In the genomic region with DNA sequence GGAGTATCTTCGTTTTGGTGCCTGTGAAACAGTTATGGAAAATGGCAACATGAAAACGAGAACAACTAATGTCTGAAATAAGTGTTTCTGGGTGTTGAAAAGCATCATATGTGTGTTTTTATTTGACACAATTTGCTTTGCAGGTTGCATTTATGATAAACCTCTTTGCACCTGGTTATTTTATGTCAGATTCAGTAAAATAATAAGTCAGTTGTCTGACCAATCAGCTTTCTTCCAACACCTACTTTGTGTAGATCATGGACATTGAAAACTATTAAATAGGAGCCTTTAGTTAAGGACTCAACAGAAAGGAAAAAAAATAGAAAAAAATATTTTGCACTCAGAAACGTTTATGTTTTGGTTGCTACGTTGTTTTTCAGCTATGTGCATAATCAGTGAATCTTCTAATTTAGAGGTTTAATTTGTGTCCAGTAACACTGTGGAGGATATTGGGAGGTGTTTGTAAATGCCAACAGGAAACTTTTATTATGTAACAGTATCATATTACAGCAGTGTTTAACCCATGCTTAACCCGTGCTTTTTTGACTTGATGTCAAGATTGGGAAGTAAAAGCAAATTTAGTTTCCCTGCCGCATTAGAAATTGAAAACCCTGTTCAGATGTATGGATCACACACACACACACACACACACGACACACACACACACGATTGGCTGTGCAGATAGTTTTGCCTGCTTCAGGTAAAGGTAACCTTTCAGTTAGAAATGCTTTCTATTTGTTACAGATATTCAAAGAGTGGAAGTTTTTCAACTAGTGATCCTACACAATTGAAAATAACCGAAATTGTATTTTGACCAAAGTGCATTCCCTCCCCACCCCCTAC, we compare ENCODE assay signal across 1 cellular context.
TF ChIP-seq lines count a peak whose summit lies in the region.

No MANE protein-coding gene starts in this region.

TF ChIP-seq in HepG2, 621 proteins besides CTCF, POLR2A, EP300 and RAD21 (continued from another document and continues in another):
- TF ChIP-seq ATF3 (CRISPR knock-in tag; IDR thresholded peaks at IDR 0.05): no peak
- no peak for TF ChIP-seq FOXO1 (CRISPR knock-in tag; IDR thresholded peaks at IDR 0.05)
- TF ChIP-seq ZNF776 (CRISPR knock-in tag; IDR thresholded peaks at IDR 0.05): no peak
- TF ChIP-seq, protein P1, sequence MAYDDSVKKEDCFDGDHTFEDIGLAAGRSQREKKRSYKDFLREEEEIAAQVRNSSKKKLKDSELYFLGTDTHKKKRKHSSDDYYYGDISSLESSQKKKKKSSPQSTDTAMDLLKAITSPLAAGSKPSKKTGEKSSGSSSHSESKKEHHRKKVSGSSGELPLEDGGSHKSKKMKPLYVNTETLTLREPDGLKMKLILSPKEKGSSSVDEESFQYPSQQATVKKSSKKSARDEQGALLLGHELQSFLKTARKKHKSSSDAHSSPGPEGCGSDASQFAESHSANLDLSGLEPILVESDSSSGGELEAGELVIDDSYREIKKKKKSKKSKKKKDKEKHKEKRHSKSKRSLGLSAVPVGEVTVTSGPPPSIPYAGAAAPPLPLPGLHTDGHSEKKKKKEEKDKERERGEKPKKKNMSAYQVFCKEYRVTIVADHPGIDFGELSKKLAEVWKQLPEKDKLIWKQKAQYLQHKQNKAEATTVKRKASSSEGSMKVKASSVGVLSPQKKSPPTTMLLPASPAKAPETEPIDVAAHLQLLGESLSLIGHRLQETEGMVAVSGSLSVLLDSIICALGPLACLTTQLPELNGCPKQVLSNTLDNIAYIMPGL (CRISPR knock-in tag; IDR thresholded peaks at IDR 0.05; ENCODE audit: borderline replicate concordance in 1 of 2, low read depth in 1 of 2): no peak
- TF ChIP-seq ZNF136 (CRISPR knock-in tag; IDR thresholded peaks at IDR 0.05; ENCODE audit: low read depth): no peak
- TF ChIP-seq ATRX (CRISPR knock-in tag; IDR thresholded peaks at IDR 0.05; ENCODE audit: borderline replicate concordance): no peak
- TF ChIP-seq PPARG (CRISPR knock-in tag; conservative IDR thresholded peaks at IDR 0.05): no peak
- TF ChIP-seq, protein P2, sequence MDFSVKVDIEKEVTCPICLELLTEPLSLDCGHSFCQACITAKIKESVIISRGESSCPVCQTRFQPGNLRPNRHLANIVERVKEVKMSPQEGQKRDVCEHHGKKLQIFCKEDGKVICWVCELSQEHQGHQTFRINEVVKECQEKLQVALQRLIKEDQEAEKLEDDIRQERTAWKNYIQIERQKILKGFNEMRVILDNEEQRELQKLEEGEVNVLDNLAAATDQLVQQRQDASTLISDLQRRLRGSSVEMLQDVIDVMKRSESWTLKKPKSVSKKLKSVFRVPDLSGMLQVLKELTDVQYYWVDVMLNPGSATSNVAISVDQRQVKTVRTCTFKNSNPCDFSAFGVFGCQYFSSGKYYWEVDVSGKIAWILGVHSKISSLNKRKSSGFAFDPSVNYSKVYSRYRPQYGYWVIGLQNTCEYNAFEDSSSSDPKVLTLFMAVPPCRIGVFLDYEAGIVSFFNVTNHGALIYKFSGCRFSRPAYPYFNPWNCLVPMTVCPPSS (IDR thresholded peaks at IDR 0.05): no peak
- TF ChIP-seq ZNF816 (CRISPR knock-in tag; IDR thresholded peaks at IDR 0.05; ENCODE audit: borderline replicate concordance): peak; percentile 17; the same call in 1 of the 2 replicates
- no peak for TF ChIP-seq NR2F1 (CRISPR knock-in tag; IDR thresholded peaks at IDR 0.05)
- TF ChIP-seq, protein P3, sequence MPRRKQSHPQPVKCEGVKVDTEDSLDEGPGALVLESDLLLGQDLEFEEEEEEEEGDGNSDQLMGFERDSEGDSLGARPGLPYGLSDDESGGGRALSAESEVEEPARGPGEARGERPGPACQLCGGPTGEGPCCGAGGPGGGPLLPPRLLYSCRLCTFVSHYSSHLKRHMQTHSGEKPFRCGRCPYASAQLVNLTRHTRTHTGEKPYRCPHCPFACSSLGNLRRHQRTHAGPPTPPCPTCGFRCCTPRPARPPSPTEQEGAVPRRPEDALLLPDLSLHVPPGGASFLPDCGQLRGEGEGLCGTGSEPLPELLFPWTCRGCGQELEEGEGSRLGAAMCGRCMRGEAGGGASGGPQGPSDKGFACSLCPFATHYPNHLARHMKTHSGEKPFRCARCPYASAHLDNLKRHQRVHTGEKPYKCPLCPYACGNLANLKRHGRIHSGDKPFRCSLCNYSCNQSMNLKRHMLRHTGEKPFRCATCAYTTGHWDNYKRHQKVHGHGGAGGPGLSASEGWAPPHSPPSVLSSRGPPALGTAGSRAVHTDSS (CRISPR knock-in tag; conservative IDR thresholded peaks at IDR 0.05): no peak
- no peak for TF ChIP-seq FOXP1 (IDR thresholded peaks at IDR 0.05)
- peak; percentile 54; the same call in 1 of the 2 replicates for TF ChIP-seq FOXP1 (CRISPR knock-in tag; IDR thresholded peaks at IDR 0.05)
- TF ChIP-seq ELF3 (CRISPR knock-in tag; IDR thresholded peaks at IDR 0.05): no peak
- TF ChIP-seq ZNF615 (CRISPR knock-in tag; IDR thresholded peaks at IDR 0.05; ENCODE audit: borderline replicate concordance): no peak
- TF ChIP-seq TEF (CRISPR knock-in tag; IDR thresholded peaks at IDR 0.05): peak; percentile 82; the same call in 1 of the 2 replicates
- no peak for TF ChIP-seq KLF16 (CRISPR knock-in tag; IDR thresholded peaks at IDR 0.05)
- no peak for TF ChIP-seq ARNT (IDR thresholded peaks at IDR 0.05)
- no peak for TF ChIP-seq CENPX (CRISPR knock-in tag; IDR thresholded peaks at IDR 0.05)
- TF ChIP-seq, protein P4, sequence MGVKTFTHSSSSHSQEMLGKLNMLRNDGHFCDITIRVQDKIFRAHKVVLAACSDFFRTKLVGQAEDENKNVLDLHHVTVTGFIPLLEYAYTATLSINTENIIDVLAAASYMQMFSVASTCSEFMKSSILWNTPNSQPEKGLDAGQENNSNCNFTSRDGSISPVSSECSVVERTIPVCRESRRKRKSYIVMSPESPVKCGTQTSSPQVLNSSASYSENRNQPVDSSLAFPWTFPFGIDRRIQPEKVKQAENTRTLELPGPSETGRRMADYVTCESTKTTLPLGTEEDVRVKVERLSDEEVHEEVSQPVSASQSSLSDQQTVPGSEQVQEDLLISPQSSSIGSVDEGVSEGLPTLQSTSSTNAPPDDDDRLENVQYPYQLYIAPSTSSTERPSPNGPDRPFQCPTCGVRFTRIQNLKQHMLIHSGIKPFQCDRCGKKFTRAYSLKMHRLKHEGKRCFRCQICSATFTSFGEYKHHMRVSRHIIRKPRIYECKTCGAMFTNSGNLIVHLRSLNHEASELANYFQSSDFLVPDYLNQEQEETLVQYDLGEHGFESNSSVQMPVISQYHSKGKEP (CRISPR knock-in tag; IDR thresholded peaks at IDR 0.05): no peak
- no peak for TF ChIP-seq DBP (CRISPR knock-in tag; IDR thresholded peaks at IDR 0.05; ENCODE audit: not compliant biosample characterization)
- no peak for TF ChIP-seq REL (CRISPR knock-in tag; conservative IDR thresholded peaks at IDR 0.05)
- no peak for TF ChIP-seq HNF1B (CRISPR knock-in tag; IDR thresholded peaks at IDR 0.05)
- TF ChIP-seq ZNF878 (CRISPR knock-in tag; IDR thresholded peaks at IDR 0.05): no peak
- no peak for TF ChIP-seq SRSF9 (IDR thresholded peaks at IDR 0.05; ENCODE audit: borderline replicate concordance, insufficient read depth, low read depth, low read length, poor library complexity, severe bottlenecking)
- TF ChIP-seq ZNF382 (CRISPR knock-in tag; IDR thresholded peaks at IDR 0.05; ENCODE audit: borderline replicate concordance): no peak
- TF ChIP-seq, protein P5, sequence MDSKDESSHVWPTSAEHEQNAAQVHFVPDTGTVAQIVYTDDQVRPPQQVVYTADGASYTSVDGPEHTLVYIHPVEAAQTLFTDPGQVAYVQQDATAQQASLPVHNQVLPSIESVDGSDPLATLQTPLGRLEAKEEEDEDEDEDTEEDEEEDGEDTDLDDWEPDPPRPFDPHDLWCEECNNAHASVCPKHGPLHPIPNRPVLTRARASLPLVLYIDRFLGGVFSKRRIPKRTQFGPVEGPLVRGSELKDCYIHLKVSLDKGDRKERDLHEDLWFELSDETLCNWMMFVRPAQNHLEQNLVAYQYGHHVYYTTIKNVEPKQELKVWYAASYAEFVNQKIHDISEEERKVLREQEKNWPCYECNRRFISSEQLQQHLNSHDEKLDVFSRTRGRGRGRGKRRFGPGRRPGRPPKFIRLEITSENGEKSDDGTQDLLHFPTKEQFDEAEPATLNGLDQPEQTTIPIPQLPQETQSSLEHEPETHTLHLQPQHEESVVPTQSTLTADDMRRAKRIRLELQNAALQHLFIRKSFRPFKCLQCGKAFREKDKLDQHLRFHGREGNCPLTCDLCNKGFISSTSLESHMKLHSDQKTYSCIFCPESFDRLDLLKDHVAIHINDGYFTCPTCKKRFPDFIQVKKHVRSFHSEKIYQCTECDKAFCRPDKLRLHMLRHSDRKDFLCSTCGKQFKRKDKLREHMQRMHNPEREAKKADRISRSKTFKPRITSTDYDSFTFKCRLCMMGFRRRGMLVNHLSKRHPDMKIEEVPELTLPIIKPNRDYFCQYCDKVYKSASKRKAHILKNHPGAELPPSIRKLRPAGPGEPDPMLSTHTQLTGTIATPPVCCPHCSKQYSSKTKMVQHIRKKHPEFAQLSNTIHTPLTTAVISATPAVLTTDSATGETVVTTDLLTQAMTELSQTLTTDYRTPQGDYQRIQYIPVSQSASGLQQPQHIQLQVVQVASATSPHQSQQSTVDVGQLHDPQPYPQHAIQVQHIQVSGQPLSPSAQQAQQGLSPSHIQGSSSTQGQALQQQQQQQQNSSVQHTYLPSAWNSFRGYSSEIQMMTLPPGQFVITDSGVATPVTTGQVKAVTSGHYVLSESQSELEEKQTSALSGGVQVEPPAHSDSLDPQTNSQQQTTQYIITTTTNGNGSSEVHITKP (CRISPR knock-in tag; IDR thresholded peaks at IDR 0.05; ENCODE audit: low read depth): no peak
- no peak for TF ChIP-seq ESRRA (CRISPR knock-in tag; IDR thresholded peaks at IDR 0.05; ENCODE audit: low read depth)
- TF ChIP-seq, protein P6, sequence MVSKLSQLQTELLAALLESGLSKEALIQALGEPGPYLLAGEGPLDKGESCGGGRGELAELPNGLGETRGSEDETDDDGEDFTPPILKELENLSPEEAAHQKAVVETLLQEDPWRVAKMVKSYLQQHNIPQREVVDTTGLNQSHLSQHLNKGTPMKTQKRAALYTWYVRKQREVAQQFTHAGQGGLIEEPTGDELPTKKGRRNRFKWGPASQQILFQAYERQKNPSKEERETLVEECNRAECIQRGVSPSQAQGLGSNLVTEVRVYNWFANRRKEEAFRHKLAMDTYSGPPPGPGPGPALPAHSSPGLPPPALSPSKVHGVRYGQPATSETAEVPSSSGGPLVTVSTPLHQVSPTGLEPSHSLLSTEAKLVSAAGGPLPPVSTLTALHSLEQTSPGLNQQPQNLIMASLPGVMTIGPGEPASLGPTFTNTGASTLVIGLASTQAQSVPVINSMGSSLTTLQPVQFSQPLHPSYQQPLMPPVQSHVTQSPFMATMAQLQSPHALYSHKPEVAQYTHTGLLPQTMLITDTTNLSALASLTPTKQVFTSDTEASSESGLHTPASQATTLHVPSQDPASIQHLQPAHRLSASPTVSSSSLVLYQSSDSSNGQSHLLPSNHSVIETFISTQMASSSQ (IDR thresholded peaks at IDR 0.05; ENCODE audit: low read depth): no peak
- TF ChIP-seq, protein P6 (CRISPR knock-in tag; IDR thresholded peaks at IDR 0.05; ENCODE audit: borderline replicate concordance): no peak
- TF ChIP-seq EZH2 (conservative IDR thresholded peaks at IDR 0.05; ENCODE audit: low read depth, low read length): no peak
- no peak for TF ChIP-seq ZNF468 (CRISPR knock-in tag; IDR thresholded peaks at IDR 0.05)
